Comparison of ENCODE assay signal across 37 cellular contexts in the genomic region with DNA sequence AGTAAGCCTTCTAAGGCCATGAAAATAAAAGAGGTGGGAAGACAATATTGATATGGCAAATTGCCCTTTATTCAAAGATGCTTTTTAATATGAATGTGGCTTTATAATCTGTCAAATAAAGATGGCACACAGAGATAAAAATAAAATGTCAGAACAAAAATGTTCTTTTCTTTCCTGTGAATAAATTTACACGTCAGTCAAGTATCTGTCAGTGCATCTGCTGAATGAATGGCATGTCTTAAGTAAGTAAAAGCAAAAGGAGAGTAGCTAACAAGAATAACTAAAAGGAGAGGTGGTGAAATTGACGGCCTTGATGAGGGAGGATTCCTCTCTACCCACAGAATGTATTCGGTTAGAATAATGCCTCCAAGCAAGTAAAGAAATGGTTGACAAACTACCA.
"Had no signal": no experiment of that assay in that cellular context is flagged by ENCODE, and none has a peak within 500 bp of the region (broad histone marks: within the 10 kb centered on the region; RNA-seq: fewer than 3 reads in every experiment).

No MANE protein-coding gene starts in this region.

- H3K27me3 Mint-ChIP-seq: activated CD4-positive, alpha-beta memory T cell treated with anti-CD3 and anti-CD28 coated beads, Interleukin-2, amount 10 ng/mL, durations not matched to agents 7 days and 5 days; activated CD4-positive, alpha-beta T cell treated with anti-CD3 and anti-CD28 coated beads for 36 hours; activated CD4-positive, alpha-beta T cell treated with anti-CD3 and anti-CD28 coated beads, Interleukin-2, amount 10 ng/mL, durations not matched to agents 7 days and 5 days; activated CD8-positive, alpha-beta memory T cell treated with anti-CD3 and anti-CD28 coated beads, Interleukin-2, amount 10 ng/mL, durations not matched to agents 7 days and 5 days; activated naive CD4-positive, alpha-beta T cell treated with anti-CD3 and anti-CD28 coated beads, Interleukin-2, amount 10 ng/mL, durations not matched to agents 7 days and 5 days; activated naive CD4-positive, alpha-beta T cell treated with anti-CD3 and anti-CD28 coated beads, Interleukin-2, amount 50 U/mL, for 24 hours; activated naive CD8-positive, alpha-beta T cell; activated naive CD8-positive, alpha-beta T cell treated with anti-CD3 and anti-CD28 coated beads, Interleukin-2, amount 10 ng/mL, durations not matched to agents 7 days and 5 days; activated naive CD8-positive, alpha-beta T cell treated with anti-CD3 and anti-CD28 coated beads, Interleukin-2, amount 50 U/mL, for 24 hours; activated T-cell treated with anti-CD3 and anti-CD28 coated beads, Interleukin-2, amount 50 U/mL, for 24 hours; brain; central memory CD8-positive, alpha-beta T cell had no signal

- H3K4me3 Mint-ChIP-seq: activated CD4-positive, alpha-beta memory T cell treated with anti-CD3 and anti-CD28 coated beads, Interleukin-2, amount 10 ng/mL, durations not matched to agents 7 days and 5 days; activated CD4-positive, alpha-beta T cell treated with anti-CD3 and anti-CD28 coated beads for 36 hours; activated CD4-positive, alpha-beta T cell treated with anti-CD3 and anti-CD28 coated beads, Interleukin-2, amount 10 ng/mL, durations not matched to agents 7 days and 5 days; activated CD8-positive, alpha-beta memory T cell treated with anti-CD3 and anti-CD28 coated beads, Interleukin-2, amount 10 ng/mL, durations not matched to agents 7 days and 5 days; activated CD8-positive, alpha-beta T cell treated with anti-CD3 and anti-CD28 coated beads, Interleukin-2, amount 10 ng/mL, durations not matched to agents 7 days and 5 days; activated naive CD4-positive, alpha-beta T cell treated with anti-CD3 and anti-CD28 coated beads, Interleukin-2, amount 10 ng/mL, durations not matched to agents 7 days and 5 days; activated naive CD4-positive, alpha-beta T cell treated with anti-CD3 and anti-CD28 coated beads, Interleukin-2, amount 50 U/mL, for 24 hours; activated naive CD8-positive, alpha-beta T cell; activated naive CD8-positive, alpha-beta T cell treated with anti-CD3 and anti-CD28 coated beads, Interleukin-2, amount 10 ng/mL, durations not matched to agents 7 days and 5 days; activated naive CD8-positive, alpha-beta T cell treated with anti-CD3 and anti-CD28 coated beads, Interleukin-2, amount 50 U/mL, for 24 hours; activated T-cell treated with anti-CD3 and anti-CD28 coated beads, Interleukin-2, amount 50 U/mL, for 24 hours; central memory CD8-positive, alpha-beta T cell; T-helper 1 cell treated with Interleukin-12 subunit alpha and Interleukin-12 subunit beta and Interleukin-4 antibody, amounts not matched to agents 30 μg/mL and 1 μg/mL, for 36 hours; T-helper 2 cell treated with Interferon-gamma antibody and Interleukin-4, amounts not matched to agents 5 μg/mL and 100 μg/mL, for 36 hours; WTC11 had no signal

- H3K36me3 Mint-ChIP-seq: activated CD8-positive, alpha-beta memory T cell treated with anti-CD3 and anti-CD28 coated beads, Interleukin-2, amount 10 ng/mL, durations not matched to agents 7 days and 5 days; activated naive CD4-positive, alpha-beta T cell treated with anti-CD3 and anti-CD28 coated beads, Interleukin-2, amount 10 ng/mL, durations not matched to agents 7 days and 5 days; activated naive CD4-positive, alpha-beta T cell treated with anti-CD3 and anti-CD28 coated beads, Interleukin-2, amount 50 U/mL, for 24 hours; activated naive CD8-positive, alpha-beta T cell; activated naive CD8-positive, alpha-beta T cell treated with anti-CD3 and anti-CD28 coated beads, Interleukin-2, amount 10 ng/mL, durations not matched to agents 7 days and 5 days; brain; WTC11 had no signal

- H3K4me3 ChIP-seq: ascending aorta, cardiac muscle cell had no signal

- ATAC-seq: activated CD4-positive, alpha-beta T cell treated with anti-CD3 and anti-CD28 coated beads for 36 hours; activated CD4-positive, CD25-positive, alpha-beta regulatory T cell treated with anti-CD3 and anti-CD28 coated beads, Interleukin-2, amount 50 U/mL, for 24 hours; activated CD8-positive, alpha-beta memory T cell treated with anti-CD3 and anti-CD28 coated beads, Interleukin-2, amount 10 ng/mL, durations not matched to agents 7 days and 5 days; activated CD8-positive, alpha-beta T cell treated with anti-CD3 and anti-CD28 coated beads, Interleukin-2, amount 10 ng/mL, durations not matched to agents 7 days and 5 days; activated naive CD8-positive, alpha-beta T cell treated with anti-CD3 and anti-CD28 coated beads, Interleukin-2, amount 50 U/mL, for 24 hours; WTC11 had no signal

- H3K4me1 ChIP-seq: ascending aorta had no signal

- H3K4me1 Mint-ChIP-seq: activated CD4-positive, alpha-beta memory T cell treated with anti-CD3 and anti-CD28 coated beads, Interleukin-2, amount 10 ng/mL, durations not matched to agents 7 days and 5 days; activated CD4-positive, alpha-beta T cell treated with anti-CD3 and anti-CD28 coated beads for 36 hours; activated CD4-positive, alpha-beta T cell treated with anti-CD3 and anti-CD28 coated beads, Interleukin-2, amount 10 ng/mL, durations not matched to agents 7 days and 5 days; activated CD8-positive, alpha-beta memory T cell treated with anti-CD3 and anti-CD28 coated beads, Interleukin-2, amount 10 ng/mL, durations not matched to agents 7 days and 5 days; activated naive CD4-positive, alpha-beta T cell treated with anti-CD3 and anti-CD28 coated beads, Interleukin-2, amount 10 ng/mL, durations not matched to agents 7 days and 5 days; activated naive CD4-positive, alpha-beta T cell treated with anti-CD3 and anti-CD28 coated beads, Interleukin-2, amount 50 U/mL, for 24 hours; activated naive CD8-positive, alpha-beta T cell treated with anti-CD3 and anti-CD28 coated beads, Interleukin-2, amount 10 ng/mL, durations not matched to agents 7 days and 5 days; activated naive CD8-positive, alpha-beta T cell treated with anti-CD3 and anti-CD28 coated beads, Interleukin-2, amount 50 U/mL, for 24 hours; central memory CD8-positive, alpha-beta T cell had no signal

- H3K9me3 ChIP-seq: ascending aorta had no signal

- H3K27ac Mint-ChIP-seq: activated CD4-positive, alpha-beta memory T cell treated with anti-CD3 and anti-CD28 coated beads, Interleukin-2, amount 10 ng/mL, durations not matched to agents 7 days and 5 days; activated CD4-positive, alpha-beta T cell treated with anti-CD3 and anti-CD28 coated beads for 36 hours; activated CD4-positive, alpha-beta T cell treated with anti-CD3 and anti-CD28 coated beads, Interleukin-2, amount 10 ng/mL, durations not matched to agents 7 days and 5 days; activated CD8-positive, alpha-beta memory T cell treated with anti-CD3 and anti-CD28 coated beads, Interleukin-2, amount 10 ng/mL, durations not matched to agents 7 days and 5 days; activated CD8-positive, alpha-beta T cell treated with anti-CD3 and anti-CD28 coated beads, Interleukin-2, amount 10 ng/mL, durations not matched to agents 7 days and 5 days; activated naive CD4-positive, alpha-beta T cell treated with anti-CD3 and anti-CD28 coated beads, Interleukin-2, amount 10 ng/mL, durations not matched to agents 7 days and 5 days; activated naive CD4-positive, alpha-beta T cell treated with anti-CD3 and anti-CD28 coated beads, Interleukin-2, amount 50 U/mL, for 24 hours; activated naive CD8-positive, alpha-beta T cell; activated naive CD8-positive, alpha-beta T cell treated with anti-CD3 and anti-CD28 coated beads, Interleukin-2, amount 10 ng/mL, durations not matched to agents 7 days and 5 days; activated naive CD8-positive, alpha-beta T cell treated with anti-CD3 and anti-CD28 coated beads, Interleukin-2, amount 50 U/mL, for 24 hours; activated T-cell treated with anti-CD3 and anti-CD28 coated beads, Interleukin-2, amount 50 U/mL, for 24 hours; activated T-helper 2 cell treated with anti-CD3 and anti-CD28 coated beads, Interferon-gamma antibody, Interleukin-2, Interleukin-4, amounts not matched to agents 10 μg/mL and 5 μg/mL and 100 μg/mL, durations not matched to agents 14 hours and 24 hours and 36 hours; T-helper 1 cell treated with Interleukin-12 subunit alpha and Interleukin-12 subunit beta and Interleukin-4 antibody, amounts not matched to agents 30 μg/mL and 1 μg/mL, for 36 hours; T-helper 2 cell treated with Interferon-gamma antibody and Interleukin-4, amounts not matched to agents 5 μg/mL and 100 μg/mL, for 36 hours; WTC11 had no signal

- H3K9me3 Mint-ChIP-seq: activated naive CD4-positive, alpha-beta T cell treated with anti-CD3 and anti-CD28 coated beads, Interleukin-2, amount 50 U/mL, for 24 hours; activated naive CD8-positive, alpha-beta T cell treated with anti-CD3 and anti-CD28 coated beads, Interleukin-2, amount 50 U/mL, for 24 hours; brain; T-helper 1 cell treated with Interleukin-12 subunit alpha and Interleukin-12 subunit beta and Interleukin-4 antibody, amounts not matched to agents 30 μg/mL and 1 μg/mL, for 36 hours; WTC11 had no signal

- H3K27me3 ChIP-seq: ascending aorta, cardiac muscle cell had no signal

- DNase-seq: activated CD4-positive, alpha-beta memory T cell treated with anti-CD3 and anti-CD28 coated beads, Interleukin-2, amount 10 ng/mL, durations not matched to agents 7 days and 5 days; activated CD4-positive, alpha-beta T cell treated with anti-CD3 and anti-CD28 coated beads for 1 hour; activated CD4-positive, alpha-beta T cell treated with anti-CD3 and anti-CD28 coated beads for 36 hours; activated CD4-positive, alpha-beta T cell treated with anti-CD3 and anti-CD28 coated beads for 48 hours; activated CD4-positive, alpha-beta T cell treated with anti-CD3 and anti-CD28 coated beads, Interleukin-2, amount 10 ng/mL, durations not matched to agents 7 days and 5 days; activated CD4-positive, alpha-beta T cell treated with anti-CD3 and anti-CD28 coated beads, Interleukin-2, amount 50 U/mL, for 48 hours; activated CD4-positive, CD25-positive, alpha-beta regulatory T cell; activated CD8-positive, alpha-beta memory T cell treated with anti-CD3 and anti-CD28 coated beads for 24 hours; activated CD8-positive, alpha-beta memory T cell treated with anti-CD3 and anti-CD28 coated beads, Interleukin-2, amount 10 ng/mL, durations not matched to agents 7 days and 5 days; activated CD8-positive, alpha-beta memory T cell treated with anti-CD3 and anti-CD28 coated beads, Interleukin-2, amount 50 U/mL, for 48 hours; activated CD8-positive, alpha-beta T cell treated with anti-CD3 and anti-CD28 coated beads, Interleukin-2, amount 10 ng/mL, durations not matched to agents 7 days and 5 days; activated effector memory CD4-positive, alpha-beta T cell treated with Interleukin-2 at 50 U/mL for 16 hours; activated gamma-delta T cell; activated naive CD4-positive, alpha-beta T cell treated with anti-CD3 and anti-CD28 coated beads, Interleukin-2, amount 10 ng/mL, durations not matched to agents 7 days and 5 days; activated naive CD4-positive, alpha-beta T cell treated with Interleukin-2 at 50 U/mL for 16 hours; activated naive CD8-positive, alpha-beta T cell treated with anti-CD3 and anti-CD28 coated beads, Interleukin-2, amount 10 ng/mL, durations not matched to agents 7 days and 5 days; activated naive CD8-positive, alpha-beta T cell treated with anti-CD3 and anti-CD28 coated beads, Interleukin-2, amount 50 U/mL, for 24 hours; activated T-cell treated with anti-CD3 and anti-CD28 coated beads, Interleukin-2, amount 50 U/mL, for 24 hours; activated T-cell treated with anti-CD3 and anti-CD28 coated beads, Interleukin-2, amount 50 U/mL, for 48 hours; amygdala; anterior cingulate cortex; SW 1271; T-helper 1 cell; T-helper 2 cell; T-helper 9 cell; WERI-Rb-1 had no signal

- H3K36me3 ChIP-seq: ascending aorta, cardiac muscle cell, WERI-Rb-1 had no signal

- H3K27ac ChIP-seq: ascending aorta, cardiac muscle cell, WERI-Rb-1 had no signal
